In the genomic region with DNA sequence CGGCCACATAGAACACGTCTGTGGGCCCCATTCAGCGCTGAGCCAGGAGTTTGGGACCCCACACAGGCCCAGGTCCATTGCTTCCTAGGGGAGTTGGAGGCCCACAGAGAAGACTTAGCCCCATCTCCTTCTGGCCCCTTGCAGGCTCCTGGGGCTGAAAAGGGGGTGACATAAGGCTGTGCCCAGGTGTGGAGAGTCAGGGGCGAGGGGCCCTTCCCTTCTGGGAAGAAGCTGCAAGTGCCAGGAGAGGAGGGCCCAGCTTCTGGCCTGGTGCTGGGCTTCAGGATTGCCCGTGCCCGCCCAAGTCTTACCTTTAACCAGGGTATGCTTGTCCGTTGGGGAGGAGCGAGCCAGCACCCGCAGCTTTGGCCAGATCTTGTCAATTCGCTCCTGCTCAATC, we compare ENCODE assay signal across 25 cellular contexts. TPM values are rescaled to one million over a fixed set of nuclear protein-coding genes. Genes with fewer than 3 reads are reported as not detected.
A peak's percentile ranks its signal among the peaks of the same experiment; 100 is the strongest.
DNase-seq lines count a peak whose midpoint lies in the region; ATAC-seq, FAIRE-seq and TF ChIP-seq lines count a peak whose summit lies in the region.
"Had no signal": no experiment of that assay in that cellular context is flagged by ENCODE, and none has a peak within 500 bp of the region (broad histone marks: within the 10 kb centered on the region; RNA-seq: fewer than 3 reads in every experiment).

No MANE protein-coding gene starts in this region.

- no peaks in the 10 kb centered on the region for H3K36me3 Mint-ChIP-seq in activated T-helper 1 cell treated with anti-CD3 and anti-CD28 coated beads, Interleukin-12 subunit alpha, Interleukin-12 subunit beta, Interleukin-2, Interleukin-4 antibody, amounts not matched to agents 30 ng/mL and 10 ng/mL and 1 ng/mL, durations not matched to agents 14 hours and 24 hours and 36 hours (ENCODE audit: low read depth)
- H3K36me3 Mint-ChIP-seq: CD4-positive, CD25-positive, alpha-beta regulatory T cell; CD8-positive, alpha-beta T cell had no signal

- H3K4me3 ChIP-seq in BLaER1: peak overlapping the region; percentile 51
- H3K4me3 ChIP-seq in HEK293 (ENCODE audit: low read depth, low read length): no peak overlapping the region
- no peak overlapping the region for H3K4me3 ChIP-seq in kidney (ENCODE audit: low read length in 2 of 2)
- no peak overlapping the region for H3K4me3 ChIP-seq in thyroid gland (replicated peaks in 1 of 3)
- H3K4me3 ChIP-seq: A549, GM23338, HAP-1 had no signal

- H3K4me1 Mint-ChIP-seq in activated T-helper 1 cell treated with anti-CD3 and anti-CD28 coated beads, Interleukin-12 subunit alpha, Interleukin-12 subunit beta, Interleukin-2, Interleukin-4 antibody, amounts not matched to agents 30 ng/mL and 10 ng/mL and 1 ng/mL, durations not matched to agents 14 hours and 24 hours and 36 hours (ENCODE audit: low read depth): no peaks in the 10 kb centered on the region

- H3K9me3 Mint-ChIP-seq in activated T-helper 1 cell treated with anti-CD3 and anti-CD28 coated beads, Interleukin-12 subunit alpha, Interleukin-12 subunit beta, Interleukin-2, Interleukin-4 antibody, amounts not matched to agents 30 ng/mL and 10 ng/mL and 1 ng/mL, durations not matched to agents 14 hours and 24 hours and 36 hours: no peaks in the 10 kb centered on the region
- H3K9me3 Mint-ChIP-seq: CD4-positive, CD25-positive, alpha-beta regulatory T cell; CD8-positive, alpha-beta T cell; GM23338 had no signal

- peak overlapping the region; percentile 89 for H3K4me2 ChIP-seq in BLaER1
- H3K4me2 ChIP-seq: A549, GM23338 had no signal

- peaks cover 100% of the 10 kb centered on the region for H3K4me1 ChIP-seq in BLaER1
- no peaks in the 10 kb centered on the region for H3K4me1 ChIP-seq in HEK293 (ENCODE audit: control insufficient read depth, insufficient read depth, low read length)
- H3K4me1 ChIP-seq in kidney (ENCODE audit: control insufficient read depth in 1 of 2, insufficient read depth in 1 of 2, low read depth in 1 of 2, low read length in 2 of 2): no peaks in the 10 kb centered on the region
- no peaks in the 10 kb centered on the region for H3K4me1 ChIP-seq in thyroid gland
- H3K4me1 ChIP-seq: Caco-2, HAP-1 had no signal

- H3K27me3 Mint-ChIP-seq in activated T-helper 1 cell treated with anti-CD3 and anti-CD28 coated beads, Interleukin-12 subunit alpha, Interleukin-12 subunit beta, Interleukin-2, Interleukin-4 antibody, amounts not matched to agents 30 ng/mL and 10 ng/mL and 1 ng/mL, durations not matched to agents 14 hours and 24 hours and 36 hours (ENCODE audit: insufficient read depth): peaks cover 2% of the 10 kb centered on the region
- H3K27me3 Mint-ChIP-seq: CD4-positive, CD25-positive, alpha-beta regulatory T cell had no signal

- no peak for ATAC-seq in HG03469 (IDR thresholded peaks at IDR 0.05; ENCODE audit: unreplicated experiment)
- ATAC-seq: A549; CD8-positive, alpha-beta T cell; GM23338 had no signal

- H3K27me3 ChIP-seq in BLaER1 (no peaks in the 10 kb centered on the region), thyroid gland (no peaks in the 10 kb centered on the region)
- H3K27me3 ChIP-seq: BE2C had no signal

- H3K27ac Mint-ChIP-seq in activated T-helper 1 cell treated with anti-CD3 and anti-CD28 coated beads, Interleukin-12 subunit alpha, Interleukin-12 subunit beta, Interleukin-2, Interleukin-4 antibody, amounts not matched to agents 30 ng/mL and 10 ng/mL and 1 ng/mL, durations not matched to agents 14 hours and 24 hours and 36 hours: no peak overlapping the region
- H3K27ac Mint-ChIP-seq: CD4-positive, CD25-positive, alpha-beta regulatory T cell; CD8-positive, alpha-beta T cell; GM23338 had no signal

- FAIRE-seq in kidney (lab: Jason Lieb, UNC): no peak
- FAIRE-seq: A549, G401.6, GM12892, GM19239, H54 had no signal

- peak; percentile 49 for DNase-seq in kidney
- DNase-seq in posterior vena cava (ENCODE audit: low spot score): peak; percentile 47
- no peak for DNase-seq in thyroid gland
- DNase-seq in NCI-H526 treated with DMSO at 0.1 percent for 48 hours (lab: John Stamatoyannopoulos, UW): no peak
- DNase-seq in activated T-helper 1 cell treated with anti-CD3 and anti-CD28 coated beads, Interleukin-12 subunit alpha, Interleukin-12 subunit beta, Interleukin-2, Interleukin-4 antibody, amounts not matched to agents 30 ng/mL and 10 ng/mL and 1 ng/mL, durations not matched to agents 14 hours and 24 hours and 36 hours (ENCODE audit: low spot score): no peak
- DNase-seq: 8988T; ACHN; AML-193; BE2C; Caco-2; CD4-positive, CD25-positive, alpha-beta regulatory T cell; CD8-positive, alpha-beta T cell; DMS153; DND-41 had no signal

- TF ChIP-seq POLR2A in thyroid gland (IDR thresholded peaks at IDR 0.05): no peak

- no peaks in the 10 kb centered on the region for H3K9me3 ChIP-seq in BLaER1
- no peaks in the 10 kb centered on the region for H3K9me3 ChIP-seq in HEK293 (ENCODE audit: control insufficient read depth, insufficient read depth, low read depth, low read length)
- H3K9me3 ChIP-seq in kidney (ENCODE audit: control insufficient read depth in 1 of 2, low read length in 2 of 2): no peaks in the 10 kb centered on the region
- no peaks in the 10 kb centered on the region for H3K9me3 ChIP-seq in thyroid gland
- H3K9me3 ChIP-seq: A549, BE2C, Caco-2, HAP-1 had no signal

- POLR2A ChIA-PET in HEK293 (lab: Yijun Ruan, JAX): no interaction called here

- no peaks in the 10 kb centered on the region for H4K20me1 ChIP-seq in BLaER1

- TF ChIP-seq CTCF in HEK293 (tag by site-specific recombination; IDR thresholded peaks at IDR 0.05) (no peak), kidney (IDR thresholded peaks at IDR 0.05; ENCODE audit: borderline replicate concordance, extremely low read depth, insufficient read depth) (no peak), thyroid gland (IDR thresholded peaks at IDR 0.05) (no peak)

- CTCF ChIA-PET in HEK293 (lab: Yijun Ruan, JAX): interaction anchor here (2.8 kb wide), 1 partner anchor 389 kb away, joined by 9 read pairs; no protein-coding TSS in a partner anchor

- peak overlapping the region; percentile 57 for H3K9ac ChIP-seq in BLaER1
- no peak overlapping the region for H3K9ac ChIP-seq in kidney (ENCODE audit: low read length in 2 of 2)

- peak overlapping the region; percentile 87 for H3K27ac ChIP-seq in BLaER1
- H3K27ac ChIP-seq in HEK293 (ENCODE audit: extremely low read depth, low read depth, low read length): no peak overlapping the region
- no peak overlapping the region for H3K27ac ChIP-seq in kidney (ENCODE audit: low read depth in 2 of 2, low read length in 2 of 2)
- no peak overlapping the region for H3K27ac ChIP-seq in thyroid gland
- H3K27ac ChIP-seq: A549, C4-2B had no signal

- peaks cover 14% of the 10 kb centered on the region; the same call in 1 of the 2 replicates for H3K36me3 ChIP-seq in BLaER1
- H3K36me3 ChIP-seq in HEK293 (ENCODE audit: control insufficient read depth in 2 of 2, insufficient read depth in 1 of 2, low read length in 2 of 2): no peaks in the 10 kb centered on the region
- H3K36me3 ChIP-seq in kidney (ENCODE audit: control insufficient read depth in 1 of 2, insufficient read depth in 2 of 2, low read length in 2 of 2): no peaks in the 10 kb centered on the region
- H3K36me3 ChIP-seq in thyroid gland: no peaks in the 10 kb centered on the region
- H3K36me3 ChIP-seq: BE2C, HAP-1 had no signal

- intact Hi-C loops in kidney (cut with DNase I): loop anchor here (5.0 kb wide), 1 partner anchor 388 kb away; no protein-coding TSS in a partner anchor
- intact Hi-C loops in posterior vena cava (cut with DNase I): loop anchor here in 1 of 2 donors (5.0 kb wide), 2 partner anchors 142 to 392 kb away; no protein-coding TSS in a partner anchor
- intact Hi-C loops in thyroid gland (cut with DNase I): no loop called here
- intact Hi-C loops in activated T-helper 1 cell treated with anti-CD3 and anti-CD28 coated beads, Interleukin-12 subunit alpha, Interleukin-12 subunit beta, Interleukin-2, Interleukin-4 antibody, amounts not matched to agents 30 ng/mL and 10 ng/mL and 1 ng/mL, durations not matched to agents 14 hours and 24 hours and 36 hours (cut with micrococcal nuclease): loop anchor here (10.0 kb wide), 1 partner anchor 155 kb away; the partner anchor contains the start of gene ATP2B2

- 84 to 88% methylated on average over 8 of the region's 10 CpGs for WGBS in thyroid gland, 2 donors

- no peak overlapping the region for H3K4me3 Mint-ChIP-seq in activated T-helper 1 cell treated with anti-CD3 and anti-CD28 coated beads, Interleukin-12 subunit alpha, Interleukin-12 subunit beta, Interleukin-2, Interleukin-4 antibody, amounts not matched to agents 30 ng/mL and 10 ng/mL and 1 ng/mL, durations not matched to agents 14 hours and 24 hours and 36 hours
- H3K4me3 Mint-ChIP-seq: CD4-positive, CD25-positive, alpha-beta regulatory T cell; CD8-positive, alpha-beta T cell; GM23338 had no signal

TF ChIP-seq in HEK293, 187 proteins besides CTCF, POLR2A, EP300 and RAD21:
- TF ChIP-seq ZFP69B (tag by site-specific recombination; IDR thresholded peaks at IDR 0.05) (0 out of 2 replicates have a peak, but pooled peaks have one; percentile 18), ZNF768 (tag by site-specific recombination; IDR thresholded peaks at IDR 0.05) (no peak)

RNA-seq across cellular contexts. Expression of gene SEC13, which starts 28.9 kb away (rescaled TPM):
- total RNA-seq in kidney: 81.2 TPM
- 136 TPM for polyA plus RNA-seq in kidney (ENCODE audit: insufficient read depth, low read depth, low replicate concordance)
- 10 to 100 TPM; 85.9 to 86.3 TPM for total RNA-seq in posterior vena cava
- total RNA-seq in thyroid gland: 100 to 1,000 TPM in 3 of 4 donors, 10 to 100 TPM in 1; 93.3 to 156 (median 136) TPM
- 140 and 142 TPM in 2 replicates for total RNA-seq in activated T-helper 1 cell treated with anti-CD3 and anti-CD28 coated beads, Interleukin-12 subunit alpha, Interleukin-12 subunit beta, Interleukin-2, Interleukin-4 antibody, amounts not matched to agents 30 ng/mL and 10 ng/mL and 1 ng/mL, durations not matched to agents 14 hours and 24 hours and 36 hours

RNA-seq across cellular contexts. Expression of gene GHRL, which starts 57.1 kb away (rescaled TPM):
- 1.2 TPM for total RNA-seq in kidney
- 0.73 TPM for polyA plus RNA-seq in kidney (ENCODE audit: insufficient read depth, low read depth, low replicate concordance)
- total RNA-seq in posterior vena cava: 1 to 10 TPM; 1.0 to 1.2 TPM
- total RNA-seq in thyroid gland: 1 to 10 TPM in 2 of 4 donors, under 1 TPM in 1, not detected in 1; 0.56 to 1.2 (median 1.1) TPM
- 1.8 and 2.4 TPM in 2 replicates for total RNA-seq in activated T-helper 1 cell treated with anti-CD3 and anti-CD28 coated beads, Interleukin-12 subunit alpha, Interleukin-12 subunit beta, Interleukin-2, Interleukin-4 antibody, amounts not matched to agents 30 ng/mL and 10 ng/mL and 1 ng/mL, durations not matched to agents 14 hours and 24 hours and 36 hours
- total RNA-seq: Caco-2, GM23338 had no signal
- polyA plus RNA-seq: A549 had no signal

Comparison
In these comparisons a context has a peak if more than half of its experiments do, and no peak if none do; other contexts are left out.
1. DNase-seq: peak in kidney (single experiment) and posterior vena cava (single experiment); none in thyroid gland (0 of 2), NCI-H526 treated with DMSO at 0.1 percent for 48 hours (single experiment) and activated T-helper 1 cell treated with anti-CD3 and anti-CD28 coated beads, Interleukin-12 subunit alpha, Interleukin-12 subunit beta, Interleukin-2, Interleukin-4 antibody, amounts not matched to agents 30 ng/mL and 10 ng/mL and 1 ng/mL, durations not matched to agents 14 hours and 24 hours and 36 hours (single experiment).